1 cellular context compared by ENCODE assay signal in the genomic region with DNA sequence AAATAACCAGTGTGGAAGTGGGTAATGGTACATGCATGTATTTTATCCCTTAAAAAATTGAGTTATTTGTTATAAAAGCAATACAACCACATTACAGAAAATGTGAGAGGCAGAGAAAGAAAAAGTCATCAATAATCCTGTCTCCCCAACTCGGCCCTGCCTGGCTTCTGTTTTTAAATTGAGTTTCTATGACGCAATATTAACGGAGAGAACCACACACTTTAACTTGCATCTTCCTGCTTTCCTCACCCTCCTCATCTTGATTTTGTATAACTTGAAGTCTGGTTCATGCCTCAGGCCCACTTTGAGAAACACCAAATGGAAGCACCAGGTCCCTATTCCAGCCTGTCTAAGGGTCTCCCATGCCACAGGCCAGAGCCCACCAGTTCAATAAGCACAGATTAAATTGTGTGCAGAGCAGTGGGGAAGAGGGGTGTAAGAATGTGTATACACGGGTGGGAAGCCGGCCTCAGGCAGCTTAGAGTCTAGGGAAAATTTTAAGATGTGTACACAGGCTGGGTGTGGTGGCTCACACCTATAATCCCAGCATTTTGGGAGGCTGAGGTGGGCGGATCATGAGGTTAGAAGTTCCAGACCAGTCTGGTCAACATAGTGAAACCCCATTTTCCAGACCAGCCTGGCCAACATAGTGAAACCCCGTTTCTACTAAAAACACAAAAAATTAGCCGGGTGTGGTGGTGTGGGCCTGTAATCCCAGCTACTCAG.
A peak's percentile ranks its signal among the peaks of the same experiment; 100 is the strongest.
TF ChIP-seq lines count a peak whose summit lies in the region.

No MANE protein-coding gene starts in this region.

TF ChIP-seq in K562, 482 proteins besides CTCF, POLR2A, EP300 and RAD21:
- TF ChIP-seq, protein P1, sequence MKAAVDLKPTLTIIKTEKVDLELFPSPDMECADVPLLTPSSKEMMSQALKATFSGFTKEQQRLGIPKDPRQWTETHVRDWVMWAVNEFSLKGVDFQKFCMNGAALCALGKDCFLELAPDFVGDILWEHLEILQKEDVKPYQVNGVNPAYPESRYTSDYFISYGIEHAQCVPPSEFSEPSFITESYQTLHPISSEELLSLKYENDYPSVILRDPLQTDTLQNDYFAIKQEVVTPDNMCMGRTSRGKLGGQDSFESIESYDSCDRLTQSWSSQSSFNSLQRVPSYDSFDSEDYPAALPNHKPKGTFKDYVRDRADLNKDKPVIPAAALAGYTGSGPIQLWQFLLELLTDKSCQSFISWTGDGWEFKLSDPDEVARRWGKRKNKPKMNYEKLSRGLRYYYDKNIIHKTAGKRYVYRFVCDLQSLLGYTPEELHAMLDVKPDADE (conservative IDR thresholded peaks at IDR 0.05; ENCODE audit: control insufficient read depth, low read depth, low read length), result no peak
- TF ChIP-seq FOXM1 (IDR thresholded peaks at IDR 0.05; ENCODE audit: low read depth), result no peak
- no peak for TF ChIP-seq FOXM1 (CRISPR knock-in tag; IDR thresholded peaks at IDR 0.05; ENCODE audit: low read depth)
- TF ChIP-seq, protein P2, sequence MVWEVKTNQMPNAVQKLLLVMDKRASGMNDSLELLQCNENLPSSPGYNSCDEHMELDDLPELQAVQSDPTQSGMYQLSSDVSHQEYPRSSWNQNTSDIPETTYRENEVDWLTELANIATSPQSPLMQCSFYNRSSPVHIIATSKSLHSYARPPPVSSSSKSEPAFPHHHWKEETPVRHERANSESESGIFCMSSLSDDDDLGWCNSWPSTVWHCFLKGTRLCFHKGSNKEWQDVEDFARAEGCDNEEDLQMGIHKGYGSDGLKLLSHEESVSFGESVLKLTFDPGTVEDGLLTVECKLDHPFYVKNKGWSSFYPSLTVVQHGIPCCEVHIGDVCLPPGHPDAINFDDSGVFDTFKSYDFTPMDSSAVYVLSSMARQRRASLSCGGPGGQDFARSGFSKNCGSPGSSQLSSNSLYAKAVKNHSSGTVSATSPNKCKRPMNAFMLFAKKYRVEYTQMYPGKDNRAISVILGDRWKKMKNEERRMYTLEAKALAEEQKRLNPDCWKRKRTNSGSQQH (CRISPR knock-in tag; IDR thresholded peaks at IDR 0.05), result no peak
- TF ChIP-seq ZNF584 (CRISPR knock-in tag; IDR thresholded peaks at IDR 0.05; ENCODE audit: low read depth), result no peak
- TF ChIP-seq, protein P3, sequence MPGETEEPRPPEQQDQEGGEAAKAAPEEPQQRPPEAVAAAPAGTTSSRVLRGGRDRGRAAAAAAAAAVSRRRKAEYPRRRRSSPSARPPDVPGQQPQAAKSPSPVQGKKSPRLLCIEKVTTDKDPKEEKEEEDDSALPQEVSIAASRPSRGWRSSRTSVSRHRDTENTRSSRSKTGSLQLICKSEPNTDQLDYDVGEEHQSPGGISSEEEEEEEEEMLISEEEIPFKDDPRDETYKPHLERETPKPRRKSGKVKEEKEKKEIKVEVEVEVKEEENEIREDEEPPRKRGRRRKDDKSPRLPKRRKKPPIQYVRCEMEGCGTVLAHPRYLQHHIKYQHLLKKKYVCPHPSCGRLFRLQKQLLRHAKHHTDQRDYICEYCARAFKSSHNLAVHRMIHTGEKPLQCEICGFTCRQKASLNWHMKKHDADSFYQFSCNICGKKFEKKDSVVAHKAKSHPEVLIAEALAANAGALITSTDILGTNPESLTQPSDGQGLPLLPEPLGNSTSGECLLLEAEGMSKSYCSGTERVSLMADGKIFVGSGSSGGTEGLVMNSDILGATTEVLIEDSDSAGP (CRISPR knock-in tag; IDR thresholded peaks at IDR 0.05), result no peak
- TF ChIP-seq ARID2 (IDR thresholded peaks at IDR 0.05), result no peak
- no peak for TF ChIP-seq RHOXF2B (CRISPR knock-in tag; conservative IDR thresholded peaks at IDR 0.05)
- no peak for TF ChIP-seq DPF2 (IDR thresholded peaks at IDR 0.05)
- no peak for TF ChIP-seq NFIX (CRISPR knock-in tag; IDR thresholded peaks at IDR 0.05; ENCODE audit: low read depth)
- TF ChIP-seq ZNF586 (CRISPR knock-in tag; conservative IDR thresholded peaks at IDR 0.05), result no peak
- TF ChIP-seq, protein P4, sequence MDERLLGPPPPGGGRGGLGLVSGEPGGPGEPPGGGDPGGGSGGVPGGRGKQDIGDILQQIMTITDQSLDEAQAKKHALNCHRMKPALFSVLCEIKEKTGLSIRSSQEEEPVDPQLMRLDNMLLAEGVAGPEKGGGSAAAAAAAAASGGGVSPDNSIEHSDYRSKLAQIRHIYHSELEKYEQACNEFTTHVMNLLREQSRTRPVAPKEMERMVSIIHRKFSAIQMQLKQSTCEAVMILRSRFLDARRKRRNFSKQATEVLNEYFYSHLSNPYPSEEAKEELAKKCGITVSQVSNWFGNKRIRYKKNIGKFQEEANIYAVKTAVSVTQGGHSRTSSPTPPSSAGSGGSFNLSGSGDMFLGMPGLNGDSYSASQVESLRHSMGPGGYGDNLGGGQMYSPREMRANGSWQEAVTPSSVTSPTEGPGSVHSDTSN (CRISPR knock-in tag; IDR thresholded peaks at IDR 0.05; ENCODE audit: low read depth), result no peak
- TF ChIP-seq, protein P4 (tag; conservative IDR thresholded peaks at IDR 0.05; ENCODE audit: low read depth), result peak; percentile 47; the same call in 1 of the 2 replicates
- TF ChIP-seq CEBPG (CRISPR knock-in tag; IDR thresholded peaks at IDR 0.05), result no peak
- TF ChIP-seq CEBPG (tag; conservative IDR thresholded peaks at IDR 0.05 in 1 of 2, IDR thresholded peaks at IDR 0.05 in 1 of 2), result peak; percentile 62 to 78
- no peak for TF ChIP-seq ZC3H4 (CRISPR knock-in tag; IDR thresholded peaks at IDR 0.05; ENCODE audit: borderline replicate concordance)
- no peak for TF ChIP-seq MEF2D (tag; conservative IDR thresholded peaks at IDR 0.05; ENCODE audit: low read depth)
- no peak for TF ChIP-seq ZNF143 (CRISPR knock-in tag; IDR thresholded peaks at IDR 0.05)
- TF ChIP-seq, protein P5, sequence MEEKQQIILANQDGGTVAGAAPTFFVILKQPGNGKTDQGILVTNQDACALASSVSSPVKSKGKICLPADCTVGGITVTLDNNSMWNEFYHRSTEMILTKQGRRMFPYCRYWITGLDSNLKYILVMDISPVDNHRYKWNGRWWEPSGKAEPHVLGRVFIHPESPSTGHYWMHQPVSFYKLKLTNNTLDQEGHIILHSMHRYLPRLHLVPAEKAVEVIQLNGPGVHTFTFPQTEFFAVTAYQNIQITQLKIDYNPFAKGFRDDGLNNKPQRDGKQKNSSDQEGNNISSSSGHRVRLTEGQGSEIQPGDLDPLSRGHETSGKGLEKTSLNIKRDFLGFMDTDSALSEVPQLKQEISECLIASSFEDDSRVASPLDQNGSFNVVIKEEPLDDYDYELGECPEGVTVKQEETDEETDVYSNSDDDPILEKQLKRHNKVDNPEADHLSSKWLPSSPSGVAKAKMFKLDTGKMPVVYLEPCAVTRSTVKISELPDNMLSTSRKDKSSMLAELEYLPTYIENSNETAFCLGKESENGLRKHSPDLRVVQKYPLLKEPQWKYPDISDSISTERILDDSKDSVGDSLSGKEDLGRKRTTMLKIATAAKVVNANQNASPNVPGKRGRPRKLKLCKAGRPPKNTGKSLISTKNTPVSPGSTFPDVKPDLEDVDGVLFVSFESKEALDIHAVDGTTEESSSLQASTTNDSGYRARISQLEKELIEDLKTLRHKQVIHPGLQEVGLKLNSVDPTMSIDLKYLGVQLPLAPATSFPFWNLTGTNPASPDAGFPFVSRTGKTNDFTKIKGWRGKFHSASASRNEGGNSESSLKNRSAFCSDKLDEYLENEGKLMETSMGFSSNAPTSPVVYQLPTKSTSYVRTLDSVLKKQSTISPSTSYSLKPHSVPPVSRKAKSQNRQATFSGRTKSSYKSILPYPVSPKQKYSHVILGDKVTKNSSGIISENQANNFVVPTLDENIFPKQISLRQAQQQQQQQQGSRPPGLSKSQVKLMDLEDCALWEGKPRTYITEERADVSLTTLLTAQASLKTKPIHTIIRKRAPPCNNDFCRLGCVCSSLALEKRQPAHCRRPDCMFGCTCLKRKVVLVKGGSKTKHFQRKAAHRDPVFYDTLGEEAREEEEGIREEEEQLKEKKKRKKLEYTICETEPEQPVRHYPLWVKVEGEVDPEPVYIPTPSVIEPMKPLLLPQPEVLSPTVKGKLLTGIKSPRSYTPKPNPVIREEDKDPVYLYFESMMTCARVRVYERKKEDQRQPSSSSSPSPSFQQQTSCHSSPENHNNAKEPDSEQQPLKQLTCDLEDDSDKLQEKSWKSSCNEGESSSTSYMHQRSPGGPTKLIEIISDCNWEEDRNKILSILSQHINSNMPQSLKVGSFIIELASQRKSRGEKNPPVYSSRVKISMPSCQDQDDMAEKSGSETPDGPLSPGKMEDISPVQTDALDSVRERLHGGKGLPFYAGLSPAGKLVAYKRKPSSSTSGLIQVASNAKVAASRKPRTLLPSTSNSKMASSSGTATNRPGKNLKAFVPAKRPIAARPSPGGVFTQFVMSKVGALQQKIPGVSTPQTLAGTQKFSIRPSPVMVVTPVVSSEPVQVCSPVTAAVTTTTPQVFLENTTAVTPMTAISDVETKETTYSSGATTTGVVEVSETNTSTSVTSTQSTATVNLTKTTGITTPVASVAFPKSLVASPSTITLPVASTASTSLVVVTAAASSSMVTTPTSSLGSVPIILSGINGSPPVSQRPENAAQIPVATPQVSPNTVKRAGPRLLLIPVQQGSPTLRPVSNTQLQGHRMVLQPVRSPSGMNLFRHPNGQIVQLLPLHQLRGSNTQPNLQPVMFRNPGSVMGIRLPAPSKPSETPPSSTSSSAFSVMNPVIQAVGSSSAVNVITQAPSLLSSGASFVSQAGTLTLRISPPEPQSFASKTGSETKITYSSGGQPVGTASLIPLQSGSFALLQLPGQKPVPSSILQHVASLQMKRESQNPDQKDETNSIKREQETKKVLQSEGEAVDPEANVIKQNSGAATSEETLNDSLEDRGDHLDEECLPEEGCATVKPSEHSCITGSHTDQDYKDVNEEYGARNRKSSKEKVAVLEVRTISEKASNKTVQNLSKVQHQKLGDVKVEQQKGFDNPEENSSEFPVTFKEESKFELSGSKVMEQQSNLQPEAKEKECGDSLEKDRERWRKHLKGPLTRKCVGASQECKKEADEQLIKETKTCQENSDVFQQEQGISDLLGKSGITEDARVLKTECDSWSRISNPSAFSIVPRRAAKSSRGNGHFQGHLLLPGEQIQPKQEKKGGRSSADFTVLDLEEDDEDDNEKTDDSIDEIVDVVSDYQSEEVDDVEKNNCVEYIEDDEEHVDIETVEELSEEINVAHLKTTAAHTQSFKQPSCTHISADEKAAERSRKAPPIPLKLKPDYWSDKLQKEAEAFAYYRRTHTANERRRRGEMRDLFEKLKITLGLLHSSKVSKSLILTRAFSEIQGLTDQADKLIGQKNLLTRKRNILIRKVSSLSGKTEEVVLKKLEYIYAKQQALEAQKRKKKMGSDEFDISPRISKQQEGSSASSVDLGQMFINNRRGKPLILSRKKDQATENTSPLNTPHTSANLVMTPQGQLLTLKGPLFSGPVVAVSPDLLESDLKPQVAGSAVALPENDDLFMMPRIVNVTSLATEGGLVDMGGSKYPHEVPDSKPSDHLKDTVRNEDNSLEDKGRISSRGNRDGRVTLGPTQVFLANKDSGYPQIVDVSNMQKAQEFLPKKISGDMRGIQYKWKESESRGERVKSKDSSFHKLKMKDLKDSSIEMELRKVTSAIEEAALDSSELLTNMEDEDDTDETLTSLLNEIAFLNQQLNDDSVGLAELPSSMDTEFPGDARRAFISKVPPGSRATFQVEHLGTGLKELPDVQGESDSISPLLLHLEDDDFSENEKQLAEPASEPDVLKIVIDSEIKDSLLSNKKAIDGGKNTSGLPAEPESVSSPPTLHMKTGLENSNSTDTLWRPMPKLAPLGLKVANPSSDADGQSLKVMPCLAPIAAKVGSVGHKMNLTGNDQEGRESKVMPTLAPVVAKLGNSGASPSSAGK (IDR thresholded peaks at IDR 0.05), result no peak
- TF ChIP-seq, protein P6, sequence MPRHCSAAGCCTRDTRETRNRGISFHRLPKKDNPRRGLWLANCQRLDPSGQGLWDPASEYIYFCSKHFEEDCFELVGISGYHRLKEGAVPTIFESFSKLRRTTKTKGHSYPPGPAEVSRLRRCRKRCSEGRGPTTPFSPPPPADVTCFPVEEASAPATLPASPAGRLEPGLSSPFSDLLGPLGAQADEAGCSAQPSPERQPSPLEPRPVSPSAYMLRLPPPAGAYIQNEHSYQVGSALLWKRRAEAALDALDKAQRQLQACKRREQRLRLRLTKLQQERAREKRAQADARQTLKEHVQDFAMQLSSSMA (CRISPR knock-in tag; IDR thresholded peaks at IDR 0.05), result no peak
- TF ChIP-seq, protein P7, sequence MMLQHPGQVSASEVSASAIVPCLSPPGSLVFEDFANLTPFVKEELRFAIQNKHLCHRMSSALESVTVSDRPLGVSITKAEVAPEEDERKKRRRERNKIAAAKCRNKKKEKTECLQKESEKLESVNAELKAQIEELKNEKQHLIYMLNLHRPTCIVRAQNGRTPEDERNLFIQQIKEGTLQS (IDR thresholded peaks at IDR 0.05), result peak; percentile 46
- TF ChIP-seq, protein P7 (CRISPR knock-in tag; conservative IDR thresholded peaks at IDR 0.05), result no peak
- TF ChIP-seq ZFP30 (CRISPR knock-in tag; IDR thresholded peaks at IDR 0.05; ENCODE audit: borderline replicate concordance), result no peak
- peak; percentile 23 for TF ChIP-seq MEIS2 (IDR thresholded peaks at IDR 0.05; ENCODE audit: partially characterized antibody)
- no peak for TF ChIP-seq SIRT6 (IDR thresholded peaks at IDR 0.05; ENCODE audit: low read depth, low read length)
- TF ChIP-seq CEBPB (tag; IDR thresholded peaks at IDR 0.05), result peak; percentile 93
- no peak for TF ChIP-seq ZNF316 (IDR thresholded peaks at IDR 0.05)
- no peak for TF ChIP-seq NR2C1 (IDR thresholded peaks at IDR 0.05)
- no peak for TF ChIP-seq NR2C1 (tag; IDR thresholded peaks at IDR 0.05)
- no peak for TF ChIP-seq PML (IDR thresholded peaks at IDR 0.05; ENCODE audit: low read length)
